Comparison of ENCODE assay signal across 8 cellular contexts in genomic region chr6:73581293-73581692, GRCh38.
DNase-seq lines count a peak whose midpoint lies in the region; ATAC-seq, FAIRE-seq and TF ChIP-seq lines count a peak whose summit lies in the region.
"Had no signal": no experiment of that assay in that cellular context is flagged by ENCODE, and none has a peak within 500 bp of the region (broad histone marks: within the 10 kb centered on the region; RNA-seq: fewer than 3 reads in every experiment).

No MANE protein-coding gene starts in this region.

- BruUV-seq in HepG2 (replicated peaks; lab: Mats Ljungman, UMichigan), result no TSS peak

- H3K9me3 ChIP-seq in HUES6 (ENCODE audit: control insufficient read depth, insufficient read depth, low read depth, low read length), result 0 out of 2 replicates have a peak, but pooled peaks cover 2% of the 10 kb centered on the region
- H3K9me3 ChIP-seq in adrenal gland (replicated peaks in 1 of 3), result no peaks in the 10 kb centered on the region
- H3K9me3 ChIP-seq in HepG2 (ENCODE audit: low read length), result no peaks in the 10 kb centered on the region
- H3K9me3 ChIP-seq in stomach smooth muscle (ENCODE audit: control insufficient read depth in 2 of 2, low read length in 2 of 2), result no peaks in the 10 kb centered on the region

- in situ Hi-C loops in HepG2 (cut with HindIII; ENCODE audit: extremely low pct_ligation_motif_present, low pct_unique_long_range_greater_than_20kb), result loop anchor here (10.0 kb wide), 1 partner anchor 56 kb away; the partner anchor contains the start of gene EEF1A1

- H2AFZ ChIP-seq in HepG2 (ENCODE audit: low read length), result no peak overlapping the region

- no peak for FAIRE-seq in HepG2 (lab: Jason Lieb, UNC)

- WGBS in adrenal gland, 4 donors, result 78 to 100% (median 95%) methylated on average over 2 of the region's 2 CpGs
- 94% methylated on average over 2 of the region's 2 CpGs for WGBS in HepG2 (ENCODE audit: low lambda C conversion rate)

- POLR2A ChIA-PET in HepG2 (lab: Yijun Ruan, JAX), result interaction anchor here (1.8 to 3.1 kb wide), 8 partner anchors 14 to 119 kb away, joined by 5 to 113 read pairs (median 17); partner anchors contain the start of genes EEF1A1, MTO1 and SLC17A5

- H3K27me3 ChIP-seq in HUES6 (ENCODE audit: control insufficient read depth, insufficient read depth, low read length), result no peaks in the 10 kb centered on the region
- H3K27me3 ChIP-seq in adrenal gland, result no peaks in the 10 kb centered on the region
- H3K27me3 ChIP-seq in HepG2 (ENCODE audit: control insufficient read depth in 1 of 2, insufficient read depth in 2 of 2, low read length in 2 of 2), result no peaks in the 10 kb centered on the region; a peak in 1 of 5 replicates
- no peaks in the 10 kb centered on the region for H3K27me3 ChIP-seq in stomach smooth muscle (ENCODE audit: control insufficient read depth in 1 of 2, insufficient read depth in 2 of 2, low read length in 2 of 2)

- no peaks in the 10 kb centered on the region for H3K79me2 ChIP-seq in HepG2 (ENCODE audit: insufficient read depth, low read length)

- CTCF ChIA-PET in HepG2 (lab: Yijun Ruan, JAX; ENCODE audit: low intra/inter-chr PET ratio, low total read pairs), result no interaction called here

- TF ChIP-seq EP300 in HepG2 (IDR thresholded peaks at IDR 0.05; ENCODE audit: low read depth in 2 of 2, low read length in 2 of 2) (no peak), HepG2 (CRISPR knock-in tag; IDR thresholded peaks at IDR 0.05; ENCODE audit: borderline replicate concordance) (no peak)

- no peak for TF ChIP-seq CTCF in adrenal gland (IDR thresholded peaks at IDR 0.05)
- TF ChIP-seq CTCF in HepG2 (CRISPR knock-in tag; IDR thresholded peaks at IDR 0.05), result no peak

- H3K27ac ChIP-seq in HUES6 (ENCODE audit: low read depth, low read length) (peak overlapping the region; percentile 100), adrenal gland (peak overlapping the region; percentile 74 to 97 (median 94)), HepG2 (ENCODE audit: extremely low read length, insufficient read depth, low read length) (peak overlapping the region; percentile 99), stomach smooth muscle (ENCODE audit: low read length) (peak overlapping the region; percentile 95)

- H3K9ac ChIP-seq in HUES6 (ENCODE audit: low read length) (peak overlapping the region; percentile 95), HepG2 (ENCODE audit: insufficient read depth, low read depth, low read length) (peak overlapping the region; percentile 91), stomach smooth muscle (ENCODE audit: low read length in 2 of 2) (peak overlapping the region in 1 of 2 donors; percentile 59)

- no peak for TF ChIP-seq POLR2A in adrenal gland (IDR thresholded peaks at IDR 0.05)
- TF ChIP-seq POLR2A in HepG2 (IDR thresholded peaks at IDR 0.05; ENCODE audit: insufficient read depth in 1 of 2, low read depth in 2 of 2, low read length in 2 of 2), result no peak

- TF ChIP-seq RAD21 in HepG2 (CRISPR knock-in tag; IDR thresholded peaks at IDR 0.05), result no peak

- H4K20me1 ChIP-seq in HepG2 (ENCODE audit: insufficient read depth, low read length), result no peaks in the 10 kb centered on the region

- DNase-seq in adrenal gland (no peak), HepG2 (ENCODE audit: low spot score) (no peak), NCI-H128 (lab: John Stamatoyannopoulos, UW; ENCODE audit: unreplicated experiment) (no peak), cerebellar nuclear complex (lab: John Stamatoyannopoulos, UW) (no peak)
- DNase-seq: NCI-H2171 had no signal

- no peak for ATAC-seq in HepG2
- no peak for ATAC-seq in HG02763 (IDR thresholded peaks at IDR 0.05; ENCODE audit: unreplicated experiment)

- intact Hi-C loops in adrenal gland (cut with DNase I) (loop anchor here in 1 of 2 donors (10.0 kb wide), 1 partner anchor 56 kb away; the partner anchor contains the start of gene EEF1A1), HepG2 (cut with micrococcal nuclease; ENCODE audit: unreplicated experiment) (no loop called here)

- H3K4me1 ChIP-seq in HUES6 (ENCODE audit: control insufficient read depth, insufficient read depth, low read length) (peaks cover 45% of the 10 kb centered on the region), adrenal gland (replicated peaks in 1 of 2) (peaks cover 35 to 43% of the 10 kb centered on the region in 2 donors), HepG2 (ENCODE audit: insufficient read depth, low read length) (peaks cover 55% of the 10 kb centered on the region), stomach smooth muscle (ENCODE audit: control insufficient read depth, insufficient read depth, low read length) (peaks cover 24% of the 10 kb centered on the region)

- H3K36me3 ChIP-seq in HUES6 (ENCODE audit: control insufficient read depth, insufficient read depth, low read length) (no peaks in the 10 kb centered on the region), adrenal gland (replicated peaks in 1 of 2) (no peaks in the 10 kb centered on the region), HepG2 (replicated peaks in 1 of 2; ENCODE audit: control insufficient read depth in 1 of 2, insufficient read depth in 2 of 2, low read length in 2 of 2) (no peaks in the 10 kb centered on the region), stomach smooth muscle (ENCODE audit: control insufficient read depth in 2 of 2, insufficient read depth in 2 of 2, low read length in 2 of 2) (no peaks in the 10 kb centered on the region)

- H3K4me3 ChIP-seq in HUES6 (ENCODE audit: low read depth, low read length), result no peak overlapping the region; the same call in 1 of the 2 replicates
- H3K4me3 ChIP-seq in adrenal gland, result peak overlapping the region in 1 of 4 donors; percentile 38
- peak overlapping the region in 1 of 3 experiments; percentile 67; a peak in 1 of 6 replicates for H3K4me3 ChIP-seq in HepG2 (replicated peaks in 1 of 3; ENCODE audit: insufficient read depth in 1 of 3, low read depth in 2 of 3, low read length in 3 of 3)
- H3K4me3 ChIP-seq in stomach smooth muscle (ENCODE audit: low read length in 2 of 2), result no peak overlapping the region

- H3K4me2 ChIP-seq in HepG2 (ENCODE audit: low read depth, low read length), result peak overlapping the region; percentile 97

TF ChIP-seq in HepG2, 621 proteins besides CTCF, POLR2A, EP300 and RAD21 (continues in another document):
- TF ChIP-seq PHF8 (CRISPR knock-in tag; IDR thresholded peaks at IDR 0.05) (no peak), FOXJ3 (CRISPR knock-in tag; IDR thresholded peaks at IDR 0.05; ENCODE audit: borderline replicate concordance) (no peak), HOXA5 (CRISPR knock-in tag; IDR thresholded peaks at IDR 0.05) (no peak), ZFP41 (CRISPR knock-in tag; IDR thresholded peaks at IDR 0.05; ENCODE audit: borderline replicate concordance) (no peak), ZNF441 (CRISPR knock-in tag; IDR thresholded peaks at IDR 0.05; ENCODE audit: borderline replicate concordance) (no peak), RXRA (CRISPR knock-in tag; IDR thresholded peaks at IDR 0.05) (no peak), BATF2 (CRISPR knock-in tag; IDR thresholded peaks at IDR 0.05) (no peak), ZNF776 (CRISPR knock-in tag; IDR thresholded peaks at IDR 0.05) (no peak), ATF6 (CRISPR knock-in tag; conservative IDR thresholded peaks at IDR 0.05) (no peak), KDM6A (CRISPR knock-in tag; IDR thresholded peaks at IDR 0.05; ENCODE audit: low read depth) (no peak), AGO2 (optimal IDR thresholded peaks at IDR 0.05; ENCODE audit: low read depth, low read length) (no peak), ATF7-NPFF (CRISPR knock-in tag; IDR thresholded peaks at IDR 0.05; ENCODE audit: low read depth) (no peak), ZNF639 (CRISPR knock-in tag; conservative IDR thresholded peaks at IDR 0.05) (no peak), BRF2 (CRISPR knock-in tag; IDR thresholded peaks at IDR 0.05) (no peak), ZNF235 (CRISPR knock-in tag; IDR thresholded peaks at IDR 0.05; ENCODE audit: borderline replicate concordance) (no peak)
